ENCODE assay signal across 9 cellular contexts in genomic region chr17:28042721-28043291, GRCh38. TPM values are rescaled to one million over a fixed set of nuclear protein-coding genes. Genes with fewer than 3 reads are reported as not detected.
DNase-seq lines count a peak whose midpoint lies in the region; ATAC-seq and TF ChIP-seq lines count a peak whose summit lies in the region.
"Had no signal": no experiment of that assay in that cellular context is flagged by ENCODE, and none has a peak within 500 bp of the region (broad histone marks: within the 10 kb centered on the region; RNA-seq: fewer than 3 reads in every experiment).

No MANE protein-coding gene starts in this region.

- ATAC-seq in GM18502 (IDR thresholded peaks at IDR 0.05; ENCODE audit: poor library complexity, unreplicated experiment) = no peak
- ATAC-seq: right lobe of liver had no signal

- peak overlapping the region; percentile 82 for H3K4me3 ChIP-seq in AG10803 (ENCODE audit: low read length)
- peak overlapping the region; percentile 91 for H3K4me3 ChIP-seq in HUES64 (ENCODE audit: low read length)
- peak overlapping the region; percentile 64 to 71 for H3K4me3 ChIP-seq in muscle layer of duodenum (ENCODE audit: low read depth in 1 of 2, low read length in 2 of 2)

- peak overlapping the region; percentile 70 to 94 (median 85) for H3K27ac Mint-ChIP-seq in brain

- DNase-seq in AG10803 (ENCODE audit: low read depth) (no peak), A172 (ENCODE audit: low spot score) (no peak), NCI-H510A (lab: John Stamatoyannopoulos, UW) (no peak), NCI-H345 treated with DMSO at 0.1 percent for 48 hours (lab: John Stamatoyannopoulos, UW; ENCODE audit: unreplicated experiment) (no peak)

- H3K27me3 ChIP-seq in HUES64 (ENCODE audit: insufficient read depth, low read length) (no peaks in the 10 kb centered on the region), muscle layer of duodenum (ENCODE audit: low read depth, low read length) (no peaks in the 10 kb centered on the region)
- H3K27me3 ChIP-seq: right lobe of liver had no signal

- 96% methylated on average over 16 of the region's 16 CpGs for WGBS in HUES64

- H3K4me1 ChIP-seq in HUES64 (ENCODE audit: insufficient read depth, low read length) (peaks cover 44% of the 10 kb centered on the region), muscle layer of duodenum (ENCODE audit: control insufficient read depth in 1 of 2, insufficient read depth in 2 of 2, low read length in 2 of 2) (peaks cover 4 to 28% of the 10 kb centered on the region in 2 donors)

- H3K36me3 Mint-ChIP-seq in brain = no peaks in the 10 kb centered on the region

- peak overlapping the region; percentile 49 for H3K9ac ChIP-seq in HUES64 (ENCODE audit: low read depth, low read length)

- H3K4me1 Mint-ChIP-seq in brain = peaks cover 71% of the 10 kb centered on the region

- no peaks in the 10 kb centered on the region for H3K9me3 Mint-ChIP-seq in brain

- H3K4me3 Mint-ChIP-seq in brain = peak overlapping the region; percentile 83 to 96 (median 91)

- TF ChIP-seq CTCF in AG10803 (conservative IDR thresholded peaks at IDR 0.05; ENCODE audit: low read length) (no peak), brain (conservative IDR thresholded peaks at IDR 0.05) (no peak)

- peaks cover 8% of the 10 kb centered on the region for H3K27me3 Mint-ChIP-seq in brain

- H3K9me3 ChIP-seq in HUES64 (ENCODE audit: insufficient read depth, low read depth, low read length) (no peaks in the 10 kb centered on the region), muscle layer of duodenum (ENCODE audit: control insufficient read depth in 1 of 2, low read length in 2 of 2) (no peaks in the 10 kb centered on the region)
- H3K9me3 ChIP-seq: right lobe of liver had no signal

- H3K27ac ChIP-seq in HUES64 (ENCODE audit: low read depth, low read length) (no peak overlapping the region), muscle layer of duodenum (ENCODE audit: low read length) (peak overlapping the region; percentile 36)

- H3K36me3 ChIP-seq in HUES64 (ENCODE audit: insufficient read depth, low read length) (peaks cover 19% of the 10 kb centered on the region), muscle layer of duodenum (ENCODE audit: control insufficient read depth in 1 of 2, insufficient read depth in 2 of 2, low read length in 2 of 2) (no peaks in the 10 kb centered on the region)
- H3K36me3 ChIP-seq: right lobe of liver had no signal

RNA-seq across cellular contexts. Expression of gene NLK, which starts 0.3 kb away (rescaled TPM):
- polyA plus RNA-seq in HUES64 (2013, experiment 1 of 2) = 28.9 TPM
- 26.6 TPM for polyA plus RNA-seq in HUES64 (2013, experiment 2 of 2)
- polyA plus RNA-seq in brain (ENCODE audit: insufficient read depth, low read depth, low replicate concordance) = 20.2 TPM
- total RNA-seq in A172 (2014; rRNA removed; shearing (Covaris generic)) = 18.5 and 19.1 TPM in 2 replicates
